Comparison of ENCODE assay signal across 1 cellular context in the genomic region with DNA sequence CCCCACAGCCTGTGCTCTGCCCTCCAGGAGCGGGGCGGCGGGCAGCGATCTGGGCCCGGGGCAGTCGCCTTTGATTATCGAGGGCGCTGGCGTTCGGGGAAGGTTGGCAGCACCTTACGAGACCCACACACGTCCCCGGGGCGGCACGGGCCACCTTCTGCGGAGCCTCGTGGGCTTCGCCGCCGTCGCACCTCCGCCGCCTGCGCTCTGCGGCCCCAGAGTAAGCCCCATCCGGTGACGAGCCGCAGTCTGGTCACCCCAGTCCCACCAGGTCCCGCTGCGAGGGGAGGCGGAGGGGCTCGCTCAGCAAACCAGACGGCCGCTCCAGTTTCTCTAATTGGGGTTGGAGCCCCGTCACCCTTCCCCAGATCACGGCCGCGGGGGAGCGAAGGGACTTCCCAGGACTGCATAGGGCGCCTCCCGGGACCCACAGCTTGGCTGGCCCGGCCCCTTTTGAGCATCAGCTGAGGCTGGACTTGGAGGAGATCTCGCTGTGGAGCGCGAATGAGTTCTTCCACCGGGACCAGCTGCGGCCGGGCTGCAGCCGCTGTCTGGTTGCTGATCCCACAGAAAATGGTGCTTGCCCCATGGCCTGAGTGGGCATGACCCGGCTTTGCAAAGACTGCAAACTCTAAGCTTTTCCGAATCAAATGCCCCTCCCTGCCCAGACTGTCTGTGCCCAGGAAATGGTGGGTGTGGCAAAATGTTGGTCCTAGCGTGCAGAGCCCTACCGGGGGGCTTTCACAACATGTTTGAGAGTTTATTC.
TF ChIP-seq lines count a peak whose summit lies in the region.

No MANE protein-coding gene starts in this region.

TF ChIP-seq in HCT116, 20 proteins besides CTCF, POLR2A, EP300 and RAD21 (continued from another document):
- TF ChIP-seq, protein P1, sequence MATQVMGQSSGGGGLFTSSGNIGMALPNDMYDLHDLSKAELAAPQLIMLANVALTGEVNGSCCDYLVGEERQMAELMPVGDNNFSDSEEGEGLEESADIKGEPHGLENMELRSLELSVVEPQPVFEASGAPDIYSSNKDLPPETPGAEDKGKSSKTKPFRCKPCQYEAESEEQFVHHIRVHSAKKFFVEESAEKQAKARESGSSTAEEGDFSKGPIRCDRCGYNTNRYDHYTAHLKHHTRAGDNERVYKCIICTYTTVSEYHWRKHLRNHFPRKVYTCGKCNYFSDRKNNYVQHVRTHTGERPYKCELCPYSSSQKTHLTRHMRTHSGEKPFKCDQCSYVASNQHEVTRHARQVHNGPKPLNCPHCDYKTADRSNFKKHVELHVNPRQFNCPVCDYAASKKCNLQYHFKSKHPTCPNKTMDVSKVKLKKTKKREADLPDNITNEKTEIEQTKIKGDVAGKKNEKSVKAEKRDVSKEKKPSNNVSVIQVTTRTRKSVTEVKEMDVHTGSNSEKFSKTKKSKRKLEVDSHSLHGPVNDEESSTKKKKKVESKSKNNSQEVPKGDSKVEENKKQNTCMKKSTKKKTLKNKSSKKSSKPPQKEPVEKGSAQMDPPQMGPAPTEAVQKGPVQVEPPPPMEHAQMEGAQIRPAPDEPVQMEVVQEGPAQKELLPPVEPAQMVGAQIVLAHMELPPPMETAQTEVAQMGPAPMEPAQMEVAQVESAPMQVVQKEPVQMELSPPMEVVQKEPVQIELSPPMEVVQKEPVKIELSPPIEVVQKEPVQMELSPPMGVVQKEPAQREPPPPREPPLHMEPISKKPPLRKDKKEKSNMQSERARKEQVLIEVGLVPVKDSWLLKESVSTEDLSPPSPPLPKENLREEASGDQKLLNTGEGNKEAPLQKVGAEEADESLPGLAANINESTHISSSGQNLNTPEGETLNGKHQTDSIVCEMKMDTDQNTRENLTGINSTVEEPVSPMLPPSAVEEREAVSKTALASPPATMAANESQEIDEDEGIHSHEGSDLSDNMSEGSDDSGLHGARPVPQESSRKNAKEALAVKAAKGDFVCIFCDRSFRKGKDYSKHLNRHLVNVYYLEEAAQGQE (IDR thresholded peaks at IDR 0.05; ENCODE audit: low read depth) = no peak
- TF ChIP-seq EGR1 (IDR thresholded peaks at IDR 0.05; ENCODE audit: low read depth) = no peak
- TF ChIP-seq SP1 (IDR thresholded peaks at IDR 0.05; ENCODE audit: low read depth) = no peak
- TF ChIP-seq ZFX (IDR thresholded peaks at IDR 0.05) = peak; percentile 44; the same call in 1 of the 2 replicates
- TF ChIP-seq YY1 (IDR thresholded peaks at IDR 0.05; ENCODE audit: extremely low read depth, insufficient replicate concordance, low read depth, low read length) = no peak
- TF ChIP-seq, protein P2, sequence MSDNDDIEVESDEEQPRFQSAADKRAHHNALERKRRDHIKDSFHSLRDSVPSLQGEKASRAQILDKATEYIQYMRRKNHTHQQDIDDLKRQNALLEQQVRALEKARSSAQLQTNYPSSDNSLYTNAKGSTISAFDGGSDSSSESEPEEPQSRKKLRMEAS (IDR thresholded peaks at IDR 0.05) = peak; percentile 37; the same call in 1 of the 2 replicates
- no peak for TF ChIP-seq SRF (IDR thresholded peaks at IDR 0.05; ENCODE audit: low read depth)
